8 cellular contexts compared by ENCODE assay signal in the genomic region with DNA sequence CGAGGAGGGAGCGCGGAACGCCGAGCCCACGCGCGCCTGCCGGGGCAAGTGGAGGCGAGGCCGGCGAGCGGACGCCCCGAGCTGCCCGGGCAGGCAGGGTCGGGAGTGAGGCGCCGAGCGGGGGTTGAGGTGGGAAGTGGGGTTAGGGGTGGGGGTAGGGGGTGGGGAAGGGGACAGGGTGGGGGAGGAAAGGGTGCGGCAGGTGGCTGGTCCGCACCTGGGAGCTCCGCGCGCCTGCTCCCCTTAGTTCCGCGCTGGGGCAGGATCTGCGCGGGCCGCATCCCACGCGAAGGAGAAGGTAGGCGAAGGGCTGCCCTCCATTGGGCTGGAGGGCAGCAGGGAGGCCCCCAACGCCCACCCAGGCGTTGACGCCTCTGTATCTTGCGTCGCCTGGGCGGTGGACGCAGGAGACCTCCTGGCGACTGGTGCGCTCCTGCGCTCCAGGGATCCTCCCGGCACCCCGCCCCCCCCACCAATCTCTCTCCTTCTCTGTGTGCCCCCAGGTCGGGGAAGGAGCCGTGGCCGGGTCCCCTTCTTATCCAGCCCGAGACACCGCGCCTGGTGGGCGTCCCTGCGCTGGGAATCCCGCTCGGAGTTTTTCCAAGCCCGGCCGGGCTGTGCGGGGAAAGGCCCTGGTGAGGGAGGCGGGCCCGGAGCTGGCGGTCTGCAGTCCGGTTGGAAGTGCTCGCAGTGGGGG. TPM values are rescaled to one million over a fixed set of nuclear protein-coding genes. Genes with fewer than 3 reads are reported as not detected.
DNase-seq lines count a peak whose midpoint lies in the region; ATAC-seq and TF ChIP-seq lines count a peak whose summit lies in the region.

No MANE protein-coding gene starts in this region.

- WGBS in esophagus squamous epithelium, 2 donors, result 0 to 2% methylated on average over 9 to 12 of the region's 63 CpGs
- WGBS in psoas muscle, 3 donors, result 0 to 1% (median 1%) methylated on average over 16 to 63 of the region's 63 CpGs

- 0 out of 2 replicates have a peak, but pooled peaks cover 9% of the 10 kb centered on the region for H3K27me3 ChIP-seq in SJCRH30
- H3K27me3 ChIP-seq in esophagus squamous epithelium, result peaks cover 2 to 65% (median 12%) of the 10 kb centered on the region in 4 donors
- peaks cover 0 to 54% (median 38%) of the 10 kb centered on the region in 3 donors for H3K27me3 ChIP-seq in psoas muscle (ENCODE audit: insufficient read depth in 3 of 3, low read length in 2 of 3)

- H3K4me1 ChIP-seq in SJCRH30 (peaks cover 6% of the 10 kb centered on the region; the same call in 1 of the 2 replicates), esophagus squamous epithelium (peaks cover 41 to 57% (median 49%) of the 10 kb centered on the region in 3 donors), psoas muscle (peaks cover 29% of the 10 kb centered on the region)

- no peak for TF ChIP-seq CTCF in GM12864 (IDR thresholded peaks at IDR 0.05; ENCODE audit: low read depth, low read length, missing control alignments)
- no peak for TF ChIP-seq CTCF in esophagus squamous epithelium (IDR thresholded peaks at IDR 0.05)
- no peak for TF ChIP-seq CTCF in psoas muscle (IDR thresholded peaks at IDR 0.05)

- no peak for DNase-seq in GM12864 (ENCODE audit: low read depth)
- peak in 1 of 2 experiments; percentile 26 for DNase-seq in SJCRH30
- no peak for DNase-seq in esophagus squamous epithelium (lab: John Stamatoyannopoulos, UW)
- DNase-seq in psoas muscle, result no peak
- DNase-seq in NCI-H1436 treated with DMSO at 0.1 percent for 48 hours (lab: John Stamatoyannopoulos, UW), result no peak
- no peak for DNase-seq in amygdala (lab: John Stamatoyannopoulos, UW)
- DNase-seq in GOT3 (lab: John Stamatoyannopoulos, UW), result no peak

- H3K36me3 ChIP-seq in SJCRH30, result no peaks in the 10 kb centered on the region
- no peaks in the 10 kb centered on the region for H3K36me3 ChIP-seq in esophagus squamous epithelium
- H3K36me3 ChIP-seq in psoas muscle (ENCODE audit: insufficient read depth in 1 of 2, low read depth in 1 of 2), result no peaks in the 10 kb centered on the region

- no peaks in the 10 kb centered on the region for H3K9me3 ChIP-seq in SJCRH30 (replicated peaks)
- H3K9me3 ChIP-seq in esophagus squamous epithelium, result no peaks in the 10 kb centered on the region
- H3K9me3 ChIP-seq in psoas muscle, result no peaks in the 10 kb centered on the region

- peak in 3 of 4 donors; percentile 1 to 21 (median 9) for ATAC-seq in psoas muscle
- ATAC-seq in HG02571 (IDR thresholded peaks at IDR 0.05; ENCODE audit: unreplicated experiment), result no peak

- intact Hi-C loops in esophagus squamous epithelium (cut with DNase I), result no loop called here
- intact Hi-C loops in psoas muscle (cut with DNase I), result loop anchor here in 1 of 2 donors (2.0 kb wide), 1 partner anchor 22 kb away; no protein-coding TSS in a partner anchor

- H3K27ac ChIP-seq in SJCRH30, result no peak overlapping the region
- no peak overlapping the region for H3K27ac ChIP-seq in esophagus squamous epithelium
- H3K27ac ChIP-seq in psoas muscle, result no peak overlapping the region

- peak overlapping the region; percentile 45 for H3K4me3 ChIP-seq in GM12864 (ENCODE audit: low read depth, low read length)
- H3K4me3 ChIP-seq in SJCRH30, result peak overlapping the region; percentile 50
- peak overlapping the region; percentile 28 to 63 (median 51) for H3K4me3 ChIP-seq in esophagus squamous epithelium
- peak overlapping the region; percentile 66 for H3K4me3 ChIP-seq in psoas muscle

- TF ChIP-seq POLR2A in esophagus squamous epithelium (IDR thresholded peaks at IDR 0.05), result no peak

RNA-seq across cellular contexts. Expression of a gene that starts 51.3 kb away (rescaled TPM):
- 102 and 105 TPM in 2 replicates for total RNA-seq in SJCRH30 (2014; rRNA removed; shearing (Covaris generic))
- total RNA-seq in esophagus squamous epithelium, result 10 to 100 TPM; 13.7 to 47.7 (median 35.1) TPM
- 100 to 1,000 TPM in 2 of 4 donors, 10 to 100 TPM in 2; 71.6 to 121 (median 91.8) TPM for total RNA-seq in psoas muscle
- polyA plus RNA-seq in psoas muscle, result 100 to 1,000 TPM in 1 of 3 donors, 10 to 100 TPM in 2; 31.1 to 105 (median 53.6) TPM
